15 cellular contexts compared by ENCODE assay signal in genomic region chr6:31010393-31011060, GRCh38. TPM values are rescaled to one million over a fixed set of nuclear protein-coding genes. Genes with fewer than 3 reads are reported as not detected.
DNase-seq lines count a peak whose midpoint lies in the region; ATAC-seq, FAIRE-seq and TF ChIP-seq lines count a peak whose summit lies in the region.
"Had no signal": no experiment of that assay in that cellular context is flagged by ENCODE, and none has a peak within 500 bp of the region (broad histone marks: within the 10 kb centered on the region; RNA-seq: fewer than 3 reads in every experiment).

MUC22 (plus strand) TSS chr6:31010474; CDS start chr6:31010707, 233 bp downstream.

- no peaks in the 10 kb centered on the region for H3K27me3 Mint-ChIP-seq in MCF 10A (ENCODE audit: insufficient read depth, unreplicated experiment)

- no peak for TF ChIP-seq POLR2A in breast epithelium (IDR thresholded peaks at IDR 0.05)

- BruUV-seq in MCF 10A (replicated peaks; lab: Mats Ljungman, UMichigan): no TSS peak

- no peaks in the 10 kb centered on the region for H3K4me1 ChIP-seq in breast epithelium
- H3K4me1 ChIP-seq: ascending aorta had no signal

- CTCF ChIA-PET in MCF 10A (lab: Yijun Ruan, JAX): interaction anchor here (1.1 kb wide), 1 partner anchor 94 kb away, joined by 3 read pairs; no protein-coding TSS in a partner anchor

- intact Hi-C loops in MCF 10A (cut with micrococcal nuclease): no loop called here
- intact Hi-C loops in breast epithelium (cut with DNase I; ENCODE audit: low total_unique reads): no loop called here

- H3K9me3 ChIP-seq in breast epithelium: peaks cover 0 to 6% of the 10 kb centered on the region in 2 donors
- H3K9me3 ChIP-seq: ascending aorta had no signal

- H3K27me3 ChIP-seq in breast epithelium (no peaks in the 10 kb centered on the region), kidney epithelial cell (ENCODE audit: control insufficient read depth, insufficient read depth, low read length) (no peaks in the 10 kb centered on the region)
- H3K27me3 ChIP-seq: ascending aorta had no signal

- H3K4me3 Mint-ChIP-seq in MCF 10A (ENCODE audit: unreplicated experiment): no peak within 1 kb of the TSS
- H3K4me3 Mint-ChIP-seq: CD4-positive, alpha-beta memory T cell had no signal

- H3K27ac ChIP-seq in breast epithelium: no peak within 1 kb of the TSS
- H3K27ac ChIP-seq: ascending aorta had no signal

- peak; percentile 86 to 92 for ATAC-seq in activated naive CD4-positive, alpha-beta T cell treated with anti-CD3 and anti-CD28 coated beads, Interleukin-2, amount 50 U/mL, for 72 hours

- DNase-seq in MCF 10A (ENCODE audit: unreplicated experiment) (peak; percentile 41), breast epithelium (ENCODE audit: low spot score in 2 of 2) (no peak), kidney epithelial cell (ENCODE audit: low read depth) (peak; percentile 63), urothelium cell line (ENCODE audit: low spot score) (peak; percentile 36), frontal cortex (ENCODE audit: low spot score in 2 of 2) (no peak), NCI-H2081 (lab: John Stamatoyannopoulos, UW) (no peak), SIG-M5 (lab: John Stamatoyannopoulos, UW) (no peak)
- no peak for DNase-seq in activated naive CD4-positive, alpha-beta T cell treated with anti-CD3 and anti-CD28 coated beads, Interleukin-2, amount 50 U/mL, for 72 hours (ENCODE audit: low spot score in 2 of 2)
- DNase-seq: activated CD4-positive, CD25-positive, alpha-beta regulatory T cell treated with anti-CD3 and anti-CD28 coated beads, Interleukin-2, amount 50 U/mL, for 72 hours; CD4-positive, alpha-beta memory T cell; erythroblast; kidney; NCI-H510A treated with DMSO at 0.1 percent for 48 hours had no signal

- H3K4me3 ChIP-seq in breast epithelium (no peak within 1 kb of the TSS), kidney epithelial cell (ENCODE audit: low read depth, low read length) (no peak within 1 kb of the TSS)
- H3K4me3 ChIP-seq: ascending aorta had no signal

- H3K4me1 Mint-ChIP-seq in MCF 10A (ENCODE audit: insufficient read depth, unreplicated experiment): peaks cover 40% of the 10 kb centered on the region
- H3K4me1 Mint-ChIP-seq: CD4-positive, alpha-beta memory T cell had no signal

- FAIRE-seq in urothelium cell line (lab: Jason Lieb, UNC) (no peak), frontal cortex (lab: Jason Lieb, UNC) (no peak)
- FAIRE-seq: kidney had no signal

- POLR2A ChIA-PET in MCF 10A (lab: Yijun Ruan, JAX): no interaction called here

- peak within 1 kb of the TSS; percentile 55 for H3K27ac Mint-ChIP-seq in MCF 10A (ENCODE audit: low read depth, unreplicated experiment)
- no peak within 1 kb of the TSS for H3K27ac Mint-ChIP-seq in activated naive CD4-positive, alpha-beta T cell treated with anti-CD3 and anti-CD28 coated beads, Interleukin-2, amount 50 U/mL, for 72 hours
- H3K27ac Mint-ChIP-seq: CD4-positive, alpha-beta memory T cell had no signal

- H3K9me3 Mint-ChIP-seq in MCF 10A (ENCODE audit: unreplicated experiment): peaks cover 17% of the 10 kb centered on the region
- H3K9me3 Mint-ChIP-seq in activated naive CD4-positive, alpha-beta T cell treated with anti-CD3 and anti-CD28 coated beads, Interleukin-2, amount 50 U/mL, for 72 hours: peaks cover 4% of the 10 kb centered on the region in 2 donors

- H3K36me3 ChIP-seq in breast epithelium (no peaks in the 10 kb centered on the region), kidney epithelial cell (ENCODE audit: control insufficient read depth, insufficient read depth, low read length) (no peaks in the 10 kb centered on the region)
- H3K36me3 ChIP-seq: ascending aorta had no signal

- H3K36me3 Mint-ChIP-seq in MCF 10A (ENCODE audit: insufficient read depth, unreplicated experiment): no peaks in the 10 kb centered on the region
- no peaks in the 10 kb centered on the region for H3K36me3 Mint-ChIP-seq in activated naive CD4-positive, alpha-beta T cell treated with anti-CD3 and anti-CD28 coated beads, Interleukin-2, amount 50 U/mL, for 72 hours
- H3K36me3 Mint-ChIP-seq: CD4-positive, alpha-beta memory T cell had no signal

- TF ChIP-seq CTCF in MCF 10A (IDR thresholded peaks at IDR 0.05; ENCODE audit: unreplicated experiment) (no peak), breast epithelium (IDR thresholded peaks at IDR 0.05) (no peak), kidney epithelial cell (IDR thresholded peaks at IDR 0.05; ENCODE audit: insufficient read depth, low read length, poor library complexity, severe bottlenecking) (no peak)

RNA-seq across cellular contexts. Expression of gene MUC22, which starts in this region (rescaled TPM):
- total RNA-seq in MCF 10A (2022) (not detected in 2 replicates), breast epithelium (not detected), kidney epithelial cell (not detected in 2 replicates), frontal cortex (not detected)
- not detected for total RNA-seq in activated naive CD4-positive, alpha-beta T cell treated with anti-CD3 and anti-CD28 coated beads, Interleukin-2, amount 50 U/mL, for 72 hours
- total RNA-seq: ascending aorta; CD4-positive, alpha-beta memory T cell; kidney; SK-MEL-5 had no signal

Comparison
In these comparisons a context has a peak if more than half of its experiments do, and no peak if none do; other contexts are left out.
1. Peak in DNase-seq in MCF 10A; RNA of the gene not detected or under 1 TPM.
2. Peak in ATAC-seq in activated naive CD4-positive, alpha-beta T cell treated with anti-CD3 and anti-CD28 coated beads, Interleukin-2, amount 50 U/mL, for 72 hours; RNA of the gene not detected or under 1 TPM.
3. Peak in DNase-seq in kidney epithelial cell; RNA of the gene not detected or under 1 TPM.